Comparison of ENCODE assay signal across 1 cellular context in genomic region chr7:94656925-94657731, GRCh38.
TF ChIP-seq lines count a peak whose summit lies in the region.

No MANE protein-coding gene starts in this region.

TF ChIP-seq in GM23338, 12 proteins besides CTCF, POLR2A, EP300 and RAD21 (continued from another document):
- TF ChIP-seq ZNF462 (CRISPR knock-in tag; IDR thresholded peaks at IDR 0.05) (no peak), CREB1 (CRISPR knock-in tag; IDR thresholded peaks at IDR 0.05; ENCODE audit: low read depth) (no peak), EZH2 (IDR thresholded peaks at IDR 0.05; ENCODE audit: low read depth, unreplicated experiment) (no peak), JUNB (IDR thresholded peaks at IDR 0.05; ENCODE audit: unreplicated experiment) (no peak), ZNF331 (CRISPR knock-in tag; IDR thresholded peaks at IDR 0.05; ENCODE audit: low read depth) (no peak), REST (IDR thresholded peaks at IDR 0.05; ENCODE audit: unreplicated experiment) (no peak), NANOG (IDR thresholded peaks at IDR 0.05; ENCODE audit: borderline replicate concordance) (no peak)
